34 cellular contexts compared by ENCODE assay signal in genomic region chr2:181122601-181123000, GRCh38.
"Had no signal": no experiment of that assay in that cellular context is flagged by ENCODE, and none has a peak within 500 bp of the region (broad histone marks: within the 10 kb centered on the region; RNA-seq: fewer than 3 reads in every experiment).

No MANE protein-coding gene starts in this region.

- H3K4me3 Mint-ChIP-seq: activated T-cell treated with anti-CD3 and anti-CD28 coated beads, Interleukin-2, amount 50 U/mL, for 24 hours; mesothelial cell of epicardium; naive B cell; neural crest cell; stimulated activated memory B cell treated with anti-CD40 and anti-IgM and Interleukin-4, amounts not matched to agents 10 μg/mL and 1 μg/mL and 100 μg/mL, for 72 hours; stimulated activated naive CD8-positive, alpha-beta T cell treated with anti-CD3 and anti-CD28 coated beads, Interleukin-15, amount 100 ng/mL, for 72 hours; type B pancreatic cell had no signal

- H3K4me1 ChIP-seq: pancreas, prostate gland, sigmoid colon, vagina had no signal

- H3K27ac Mint-ChIP-seq: activated T-cell treated with anti-CD3 and anti-CD28 coated beads, Interleukin-2, amount 50 U/mL, for 24 hours; mesothelial cell of epicardium; stimulated activated memory B cell treated with anti-CD40 and anti-IgM and Interleukin-4, amounts not matched to agents 10 μg/mL and 1 μg/mL and 100 μg/mL, for 72 hours; stimulated activated naive CD8-positive, alpha-beta T cell treated with anti-CD3 and anti-CD28 coated beads, Interleukin-15, amount 100 ng/mL, for 72 hours; type B pancreatic cell had no signal

- H3K9me3 Mint-ChIP-seq: mesothelial cell of epicardium; naive B cell; stimulated activated memory B cell treated with anti-CD40 and anti-IgM and Interleukin-4, amounts not matched to agents 10 μg/mL and 1 μg/mL and 100 μg/mL, for 72 hours; stimulated activated naive CD8-positive, alpha-beta T cell treated with anti-CD3 and anti-CD28 coated beads, Interleukin-15, amount 100 ng/mL, for 72 hours had no signal

- H3K36me3 Mint-ChIP-seq: mesothelial cell of epicardium; naive B cell; stimulated activated memory B cell treated with anti-CD40 and anti-IgM and Interleukin-4, amounts not matched to agents 10 μg/mL and 1 μg/mL and 100 μg/mL, for 72 hours; type B pancreatic cell had no signal

- H3K27me3 Mint-ChIP-seq: activated T-cell treated with anti-CD3 and anti-CD28 coated beads, Interleukin-2, amount 50 U/mL, for 24 hours; naive B cell; stimulated activated memory B cell treated with anti-CD40 and anti-IgM and Interleukin-4, amounts not matched to agents 10 μg/mL and 1 μg/mL and 100 μg/mL, for 72 hours; stimulated activated naive CD8-positive, alpha-beta T cell treated with anti-CD3 and anti-CD28 coated beads, Interleukin-15, amount 100 ng/mL, for 72 hours; type B pancreatic cell had no signal

- H3K4me3 ChIP-seq: coronary artery, dorsolateral prefrontal cortex, pancreas, prostate gland, sigmoid colon, vagina had no signal

- H3K9me3 ChIP-seq: pancreas, prostate gland, sigmoid colon, vagina had no signal

- H3K27ac ChIP-seq: brain microvascular endothelial cell, coronary artery, dorsolateral prefrontal cortex, pancreas, prostate gland, sigmoid colon, vagina, WERI-Rb-1 had no signal

- DNase-seq: activated CD4-positive, alpha-beta T cell treated with anti-CD3 and anti-CD28 coated beads for 48 hours; activated CD4-positive, alpha-beta T cell treated with anti-CD3 and anti-CD28 coated beads, Interleukin-2, amount 50 U/mL, for 48 hours; activated CD8-positive, alpha-beta memory T cell treated with anti-CD3 and anti-CD28 coated beads, Interleukin-2, amount 50 U/mL, for 48 hours; activated gamma-delta T cell; activated naive CD4-positive, alpha-beta T cell treated with anti-CD3 and anti-CD28 coated beads, Interleukin-2, amount 50 U/mL, for 16 hours; activated T-cell treated with anti-CD3 and anti-CD28 coated beads, Interleukin-2, amount 50 U/mL, for 24 hours; amniotic stem cell; brain microvascular endothelial cell; dorsolateral prefrontal cortex; head of caudate nucleus; hippocampal formation; kidney; left colon; mammary epithelial cell; naive B cell; nucleus accumbens; pancreas; retina; sigmoid colon; small intestine; stimulated activated CD4-positive, alpha-beta T cell treated with anti-CD3 and anti-CD28 coated beads, Interleukin-4, amount 100 ng/mL, for 4 hours; stimulated activated CD8-positive, alpha-beta memory T cell treated with anti-CD3 and anti-CD28 coated beads, Interleukin-4, amount 100 ng/mL, for 48 hours; stimulated activated naive CD8-positive, alpha-beta T cell treated with anti-CD3 and anti-CD28 coated beads, Interleukin-15, amount 100 ng/mL, for 72 hours; substantia nigra; T1000; WERI-Rb-1 had no signal

- H3K27me3 ChIP-seq: brain microvascular endothelial cell, dorsolateral prefrontal cortex, pancreas, sigmoid colon, vagina had no signal

- H3K36me3 ChIP-seq: brain microvascular endothelial cell, pancreas, prostate gland, sigmoid colon, vagina, WERI-Rb-1 had no signal

- ATAC-seq: activated CD4-positive, CD25-positive, alpha-beta regulatory T cell treated with anti-CD3 and anti-CD28 coated beads, Interleukin-2, amount 50 U/mL, for 24 hours; left colon; pancreas; stimulated activated memory B cell treated with anti-CD40 and anti-IgM and Interleukin-4, amounts not matched to agents 10 μg/mL and 1 μg/mL and 100 μg/mL, for 72 hours; stimulated activated naive CD8-positive, alpha-beta T cell treated with anti-CD3 and anti-CD28 coated beads, Interleukin-15, amount 100 ng/mL, for 72 hours had no signal
